1 cellular context compared by ENCODE assay signal in genomic region chr16:85449195-85449884, GRCh38.
TF ChIP-seq lines count a peak whose summit lies in the region.

No MANE protein-coding gene starts in this region.

TF ChIP-seq in HepG2, 621 proteins besides CTCF, POLR2A, EP300 and RAD21 (continued from another document and continues in another):
- TF ChIP-seq ZFP91 (CRISPR knock-in tag; IDR thresholded peaks at IDR 0.05; ENCODE audit: borderline replicate concordance), result 0 out of 2 replicates have a peak, but pooled peaks have one; percentile 71
- TF ChIP-seq ZHX1 (CRISPR knock-in tag; IDR thresholded peaks at IDR 0.05; ENCODE audit: low read depth), result no peak; the same call in 1 of the 2 replicates
- TF ChIP-seq ZSCAN9 (CRISPR knock-in tag; IDR thresholded peaks at IDR 0.05; ENCODE audit: borderline replicate concordance), result no peak
- no peak for TF ChIP-seq MLXIP (CRISPR knock-in tag; IDR thresholded peaks at IDR 0.05; ENCODE audit: borderline replicate concordance)
- no peak for TF ChIP-seq ZBTB38 (CRISPR knock-in tag; IDR thresholded peaks at IDR 0.05)
- no peak for TF ChIP-seq E2F2 (CRISPR knock-in tag; IDR thresholded peaks at IDR 0.05; ENCODE audit: borderline replicate concordance)
- no peak for TF ChIP-seq ZBTB8A (CRISPR knock-in tag; IDR thresholded peaks at IDR 0.05; ENCODE audit: borderline replicate concordance, low read depth)
- peak; percentile 77 for TF ChIP-seq ZNF607 (CRISPR knock-in tag; IDR thresholded peaks at IDR 0.05; ENCODE audit: borderline replicate concordance)
- no peak for TF ChIP-seq ZNF451 (CRISPR knock-in tag; IDR thresholded peaks at IDR 0.05)
- no peak for TF ChIP-seq NBN (conservative IDR thresholded peaks at IDR 0.05)
- TF ChIP-seq ZNF629 (CRISPR knock-in tag; conservative IDR thresholded peaks at IDR 0.05), result no peak; the same call in 1 of the 2 replicates
- TF ChIP-seq CAMTA2 (CRISPR knock-in tag; IDR thresholded peaks at IDR 0.05; ENCODE audit: borderline replicate concordance), result no peak
- no peak for TF ChIP-seq IRF2 (CRISPR knock-in tag; IDR thresholded peaks at IDR 0.05)
- no peak for TF ChIP-seq ZSCAN30 (CRISPR knock-in tag; IDR thresholded peaks at IDR 0.05)
- no peak for TF ChIP-seq ZNF775 (CRISPR knock-in tag; IDR thresholded peaks at IDR 0.05; ENCODE audit: borderline replicate concordance)
- no peak for TF ChIP-seq IRX3 (CRISPR knock-in tag; IDR thresholded peaks at IDR 0.05; ENCODE audit: borderline replicate concordance, low read depth)
- TF ChIP-seq USF2 (IDR thresholded peaks at IDR 0.05; ENCODE audit: low read depth, low read length), result no peak
- no peak for TF ChIP-seq USF2 (CRISPR knock-in tag; IDR thresholded peaks at IDR 0.05; ENCODE audit: borderline replicate concordance)
- no peak for TF ChIP-seq RBAK (CRISPR knock-in tag; IDR thresholded peaks at IDR 0.05)
- TF ChIP-seq ZNF724P (CRISPR knock-in tag; IDR thresholded peaks at IDR 0.05; ENCODE audit: borderline replicate concordance), result no peak
- TF ChIP-seq RBFOX2 (IDR thresholded peaks at IDR 0.05; ENCODE audit: low read depth, low read length), result no peak
- TF ChIP-seq HNF1A (IDR thresholded peaks at IDR 0.05; ENCODE audit: low read depth), result no peak
- TF ChIP-seq HNF1A (CRISPR knock-in tag; IDR thresholded peaks at IDR 0.05; ENCODE audit: borderline replicate concordance), result no peak
- TF ChIP-seq POLR2AphosphoS5 (IDR thresholded peaks at IDR 0.05; ENCODE audit: low read depth, low read length), result no peak
- TF ChIP-seq BCL6 (CRISPR knock-in tag; IDR thresholded peaks at IDR 0.05), result peak; percentile 10; the same call in 1 of the 2 replicates
- no peak for TF ChIP-seq ARNTL (CRISPR knock-in tag; IDR thresholded peaks at IDR 0.05)
- TF ChIP-seq ZBTB39 (CRISPR knock-in tag; IDR thresholded peaks at IDR 0.05), result no peak
- peak; percentile 2; the same call in 1 of the 2 replicates for TF ChIP-seq ZSCAN20 (CRISPR knock-in tag; IDR thresholded peaks at IDR 0.05; ENCODE audit: borderline replicate concordance)
- TF ChIP-seq ZBTB2 (CRISPR knock-in tag; IDR thresholded peaks at IDR 0.05; ENCODE audit: low read depth), result no peak
- 0 out of 2 replicates have a peak, but pooled peaks have one; percentile 50 for TF ChIP-seq ZNF619 (CRISPR knock-in tag; IDR thresholded peaks at IDR 0.05)
- peak; percentile 42; the same call in 1 of the 2 replicates for TF ChIP-seq SIN3A (IDR thresholded peaks at IDR 0.05; ENCODE audit: borderline replicate concordance, low read depth, low read length)
- no peak for TF ChIP-seq NFYC (CRISPR knock-in tag; IDR thresholded peaks at IDR 0.05)
- no peak for TF ChIP-seq POGZ (CRISPR knock-in tag; IDR thresholded peaks at IDR 0.05)
